In the genomic region with DNA sequence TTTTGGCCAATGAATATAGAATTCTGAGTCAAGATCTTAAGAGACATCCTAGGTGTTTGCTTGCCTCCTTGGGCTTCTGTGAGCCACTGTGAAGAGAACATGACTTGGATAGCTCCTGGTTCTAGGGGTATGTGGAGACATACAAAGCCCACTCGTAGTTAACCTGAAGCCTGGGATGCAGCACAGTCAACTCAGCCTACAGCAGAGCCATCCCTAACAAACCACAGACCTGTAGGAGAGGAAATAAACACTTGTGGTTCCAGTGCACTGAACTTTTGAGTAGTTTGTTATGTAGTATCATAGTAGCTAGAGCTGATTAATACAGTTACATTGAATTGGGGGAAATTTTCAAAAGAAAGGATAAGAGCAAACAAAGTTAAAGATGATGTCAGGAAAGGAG, we compare ENCODE assay signal across 1 cellular context.
TF ChIP-seq lines count a peak whose summit lies in the region.

No MANE protein-coding gene starts in this region.

TF ChIP-seq in H1, 55 proteins besides CTCF, POLR2A, EP300 and RAD21:
- TF ChIP-seq KDM4A (IDR thresholded peaks at IDR 0.05; ENCODE audit: low read depth, low read length, severe bottlenecking) (no peak), HDAC6 (IDR thresholded peaks at IDR 0.05; ENCODE audit: low read depth, low read length) (no peak), BRCA1 (IDR thresholded peaks at IDR 0.05; ENCODE audit: low read depth, low read length) (no peak), TEAD4 (IDR thresholded peaks at IDR 0.05; ENCODE audit: low read depth, low read length) (no peak), GTF2F1 (IDR thresholded peaks at IDR 0.05; ENCODE audit: borderline replicate concordance, low read depth, low read length) (no peak), TBP (IDR thresholded peaks at IDR 0.05; ENCODE audit: low read depth, low read length) (no peak), BACH1 (IDR thresholded peaks at IDR 0.05; ENCODE audit: low read length) (no peak), EZH2 (IDR thresholded peaks at IDR 0.05; ENCODE audit: low read depth, low read length, severe bottlenecking) (no peak), GABPA (IDR thresholded peaks at IDR 0.05; ENCODE audit: borderline replicate concordance, insufficient read depth, low read length) (no peak), TAF7 (optimal IDR thresholded peaks at IDR 0.05; ENCODE audit: borderline replicate concordance, low read depth, low read length) (no peak), NRF1 (IDR thresholded peaks at IDR 0.05; ENCODE audit: low read depth, low read length) (no peak), SP2 (IDR thresholded peaks at IDR 0.05; ENCODE audit: low read length) (no peak), HDAC2 (IDR thresholded peaks at IDR 0.05; ENCODE audit: borderline replicate concordance in 1 of 2, low read depth in 2 of 2, low read length in 2 of 2) (no peak), CBX5 (IDR thresholded peaks at IDR 0.05; ENCODE audit: low read depth, low read length) (no peak), CHD2 (IDR thresholded peaks at IDR 0.05; ENCODE audit: low read length) (no peak)
- TF ChIP-seq, protein P1, sequence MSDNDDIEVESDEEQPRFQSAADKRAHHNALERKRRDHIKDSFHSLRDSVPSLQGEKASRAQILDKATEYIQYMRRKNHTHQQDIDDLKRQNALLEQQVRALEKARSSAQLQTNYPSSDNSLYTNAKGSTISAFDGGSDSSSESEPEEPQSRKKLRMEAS (IDR thresholded peaks at IDR 0.05) = no peak
